In the genomic region with DNA sequence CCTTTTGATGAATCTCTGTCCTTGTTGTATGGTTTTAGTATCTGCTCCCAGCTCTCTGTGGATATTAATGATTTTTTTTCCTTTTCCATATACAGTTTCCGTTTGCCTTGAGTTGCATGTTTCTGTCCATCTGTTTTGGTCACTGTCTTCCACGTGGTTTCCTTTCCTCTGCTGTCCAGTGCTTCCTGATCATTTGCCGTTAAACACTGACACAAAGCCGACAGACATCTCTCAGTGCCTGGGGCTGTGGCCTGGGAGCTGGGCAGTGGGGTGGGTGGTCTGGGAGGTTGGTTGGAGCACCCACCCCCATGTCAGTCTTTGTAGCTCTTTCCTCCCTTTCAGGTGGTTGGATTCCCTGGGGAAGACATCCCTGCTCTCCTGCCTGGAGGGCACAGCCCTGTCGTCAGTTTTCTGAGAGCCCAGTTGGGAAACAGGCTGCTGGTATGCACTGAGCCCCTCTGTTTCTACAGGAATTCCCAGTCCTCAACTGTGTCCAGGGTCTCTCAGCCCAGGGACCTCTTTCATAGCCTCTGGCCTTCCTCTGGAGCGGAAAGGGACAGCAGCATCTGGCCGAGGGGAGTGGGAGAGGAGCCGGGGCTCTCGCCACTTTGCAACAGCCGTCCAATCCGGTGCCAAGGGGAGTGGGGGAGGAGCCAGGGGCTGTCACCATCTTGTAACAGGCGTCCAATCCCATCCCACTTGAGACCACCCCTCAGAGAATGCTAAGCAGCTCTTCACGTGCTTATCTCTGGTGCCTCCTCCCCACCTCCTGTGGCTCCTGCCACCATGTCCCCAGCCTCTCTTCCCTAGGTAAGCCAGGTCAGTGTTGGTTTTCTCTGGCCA, we compare ENCODE assay signal across 18 cellular contexts. TPM values are rescaled to one million over a fixed set of nuclear protein-coding genes. Genes with fewer than 3 reads are reported as not detected.
DNase-seq lines count a peak whose midpoint lies in the region; TF ChIP-seq lines count a peak whose summit lies in the region.
"Had no signal": no experiment of that assay in that cellular context is flagged by ENCODE, and none has a peak within 500 bp of the region (broad histone marks: within the 10 kb centered on the region; RNA-seq: fewer than 3 reads in every experiment).

No MANE protein-coding gene starts in this region.

- H3K27ac ChIP-seq in endodermal cell (ENCODE audit: low read depth, low read length) (no peak overlapping the region), GM23248 (no peak overlapping the region), mesenchymal stem cell (ENCODE audit: low read length, poor library complexity, severe bottlenecking) (no peak overlapping the region)
- H3K27ac ChIP-seq: SJCRH30 had no signal

- DNase-seq in BE2C (peak; percentile 66), HFFc6 (no peak), endodermal cell (peak; percentile 70), nephron progenitor cell (peak; percentile 30), amygdala (lab: John Stamatoyannopoulos, UW) (no peak), GM23248 (no peak), mesenchymal stem cell (no peak)
- DNase-seq in activated CD8-positive, alpha-beta memory T cell treated with anti-CD3 and anti-CD28 coated beads, Interleukin-2, amount 50 U/mL, for 4 hours, result no peak
- DNase-seq: ACHN; CD4-positive, alpha-beta T cell; NCI-H1105; NCI-H1694; NCI-H226; NCI-H524 treated with DMSO at 0.1 percent for 48 hours; RPMI8226 had no signal

- H3K9me3 ChIP-seq in BE2C, result no peaks in the 10 kb centered on the region
- no peaks in the 10 kb centered on the region for H3K9me3 ChIP-seq in endodermal cell (ENCODE audit: control insufficient read depth, low read length)
- no peaks in the 10 kb centered on the region for H3K9me3 ChIP-seq in GM23248 (ENCODE audit: low read depth)
- no peaks in the 10 kb centered on the region for H3K9me3 ChIP-seq in mesenchymal stem cell (ENCODE audit: control insufficient read depth, low read length)
- H3K9me3 ChIP-seq: HAP-1, SJCRH30 had no signal

- no peak overlapping the region for H3K18ac ChIP-seq in mesenchymal stem cell (ENCODE audit: low read depth in 1 of 2, low read length in 2 of 2)

- in situ Hi-C loops in GM23248 (cut with MboI), result no loop called here

- no peak overlapping the region for H3K27ac Mint-ChIP-seq in HFFc6
- no peak overlapping the region for H3K27ac Mint-ChIP-seq in endodermal cell
- H3K27ac Mint-ChIP-seq in nephron progenitor cell, result peak overlapping the region; percentile 57
- H3K27ac Mint-ChIP-seq: B cell; CD4-positive, alpha-beta T cell had no signal

- H3K4me2 ChIP-seq in GM23248 (ENCODE audit: unreplicated experiment) (no peak overlapping the region), mesenchymal stem cell (ENCODE audit: low read length, poor library complexity, severe bottlenecking) (no peak overlapping the region)

- 70 to 83% methylated on average over 7 to 10 of the region's 13 CpGs for WGBS in endodermal cell (ENCODE audit: insufficient coverage in 1 of 2, insufficient read length in 1 of 2), 2 experiments
- WGBS in GM23248 (ENCODE audit: low coverage in 1 of 2, low lambda C conversion rate in 2 of 2, missing lambda C conversion rate in 2 of 2), 2 experiments, result 50 to 55% methylated on average over 13 of the region's 13 CpGs
- 76% methylated on average over 13 of the region's 13 CpGs for WGBS in mesenchymal stem cell

- no peaks in the 10 kb centered on the region for H3K9me3 Mint-ChIP-seq in HFFc6
- no peaks in the 10 kb centered on the region for H3K9me3 Mint-ChIP-seq in endodermal cell
- H3K9me3 Mint-ChIP-seq in nephron progenitor cell, result no peaks in the 10 kb centered on the region
- H3K9me3 Mint-ChIP-seq: CD4-positive, alpha-beta T cell had no signal

- H2AK5ac ChIP-seq in mesenchymal stem cell (ENCODE audit: low read length, severe bottlenecking), result no peak overlapping the region

- no peak overlapping the region for H3K23ac ChIP-seq in mesenchymal stem cell (ENCODE audit: low read length in 2 of 2)

- peaks cover 19% of the 10 kb centered on the region for H3K27me3 Mint-ChIP-seq in HFFc6 (ENCODE audit: insufficient read depth)
- H3K27me3 Mint-ChIP-seq in endodermal cell (ENCODE audit: insufficient read depth), result peaks cover 27% of the 10 kb centered on the region
- H3K27me3 Mint-ChIP-seq in nephron progenitor cell (ENCODE audit: low read depth, poor library complexity), result peaks cover 13% of the 10 kb centered on the region
- H3K27me3 Mint-ChIP-seq: CD4-positive, alpha-beta T cell had no signal

- peak overlapping the region; percentile 9; the same call in 1 of the 2 replicates for H3K4me3 Mint-ChIP-seq in HFFc6
- H3K4me3 Mint-ChIP-seq in endodermal cell, result no peak overlapping the region
- H3K4me3 Mint-ChIP-seq in nephron progenitor cell, result no peak overlapping the region
- H3K4me3 Mint-ChIP-seq: B cell; CD4-positive, alpha-beta T cell had no signal

- H3K79me1 ChIP-seq in mesenchymal stem cell (replicated peaks; ENCODE audit: low read length, poor library complexity, severe bottlenecking), result no peaks in the 10 kb centered on the region

- H4K8ac ChIP-seq in mesenchymal stem cell (ENCODE audit: low read length), result no peak overlapping the region

- H3K4ac ChIP-seq in mesenchymal stem cell (ENCODE audit: low read depth in 1 of 2, low read length in 2 of 2), result no peak overlapping the region

- H3K14ac ChIP-seq in mesenchymal stem cell (ENCODE audit: low read length in 2 of 2), result no peak overlapping the region

- H3K4me1 ChIP-seq in BE2C (0 out of 2 replicates have a peak, but pooled peaks cover 3% of the 10 kb centered on the region), endodermal cell (ENCODE audit: control insufficient read depth, insufficient read depth, low read length) (no peaks in the 10 kb centered on the region), GM23248 (ENCODE audit: insufficient read depth) (peaks cover 2% of the 10 kb centered on the region; the same call in 1 of the 2 replicates), mesenchymal stem cell (ENCODE audit: control insufficient read depth, insufficient read depth, low read depth, low read length) (peaks cover 9% of the 10 kb centered on the region)
- H3K4me1 ChIP-seq: HAP-1, SJCRH30 had no signal

- no peak overlapping the region for H3K9ac ChIP-seq in endodermal cell (ENCODE audit: extremely low read depth, low read length, poor library complexity, severe bottlenecking)
- no peak overlapping the region for H3K9ac ChIP-seq in GM23248
- H3K9ac ChIP-seq in mesenchymal stem cell (ENCODE audit: low read length), result no peak overlapping the region

- H2AFZ ChIP-seq in GM23248 (no peak overlapping the region), mesenchymal stem cell (ENCODE audit: low read depth, low read length) (no peak overlapping the region)

- H3K79me2 ChIP-seq in GM23248 (ENCODE audit: insufficient read depth), result no peaks in the 10 kb centered on the region

- H3K36me3 ChIP-seq in BE2C, result no peaks in the 10 kb centered on the region
- no peaks in the 10 kb centered on the region for H3K36me3 ChIP-seq in endodermal cell (ENCODE audit: control insufficient read depth, insufficient read depth, low read length)
- H3K36me3 ChIP-seq in GM23248 (ENCODE audit: low read depth), result no peaks in the 10 kb centered on the region
- H3K36me3 ChIP-seq in mesenchymal stem cell (ENCODE audit: control insufficient read depth in 1 of 2, insufficient read depth in 2 of 2, low read depth in 1 of 2, low read length in 2 of 2), result no peaks in the 10 kb centered on the region
- H3K36me3 ChIP-seq: HAP-1, SJCRH30 had no signal

- H3F3A ChIP-seq in GM23248 (ENCODE audit: insufficient read depth), result 0 out of 2 replicates have a peak, but pooled peaks cover 4% of the 10 kb centered on the region

- no peak overlapping the region for H2BK15ac ChIP-seq in mesenchymal stem cell (ENCODE audit: low read depth, poor library complexity, severe bottlenecking)

- H3K27me3 ChIP-seq in BE2C (no peaks in the 10 kb centered on the region), endodermal cell (ENCODE audit: control insufficient read depth, insufficient read depth, low read length, poor library complexity, severe bottlenecking) (no peaks in the 10 kb centered on the region), GM23248 (replicated peaks; ENCODE audit: insufficient read depth) (peaks cover 30% of the 10 kb centered on the region; the same call in 1 of the 2 replicates), mesenchymal stem cell (ENCODE audit: control insufficient read depth in 1 of 2, insufficient read depth in 1 of 2, low read length in 2 of 2) (peaks cover 17 to 60% of the 10 kb centered on the region in 2 experiments)
- H3K27me3 ChIP-seq: SJCRH30 had no signal

- H3K36me3 Mint-ChIP-seq in HFFc6 (ENCODE audit: low read depth), result no peaks in the 10 kb centered on the region
- H3K36me3 Mint-ChIP-seq in endodermal cell (ENCODE audit: low read depth), result no peaks in the 10 kb centered on the region
- H3K36me3 Mint-ChIP-seq in nephron progenitor cell (ENCODE audit: low read depth), result no peaks in the 10 kb centered on the region

- H3K4me3 ChIP-seq in BE2C (ENCODE audit: low read depth, low read length), result peak overlapping the region; percentile 36
- no peak overlapping the region for H3K4me3 ChIP-seq in endodermal cell (ENCODE audit: low read length)
- H3K4me3 ChIP-seq in GM23248, result no peak overlapping the region
- H3K4me3 ChIP-seq in mesenchymal stem cell (ENCODE audit: insufficient read depth in 1 of 2, low read depth in 1 of 2, low read length in 2 of 2), result no peak overlapping the region
- H3K4me3 ChIP-seq: HAP-1, SJCRH30 had no signal

- no peak for TF ChIP-seq CTCF in BE2C (IDR thresholded peaks at IDR 0.05; ENCODE audit: low read depth, low read length)
- no peak for TF ChIP-seq CTCF in HFFc6 (IDR thresholded peaks at IDR 0.05)
- TF ChIP-seq CTCF in endodermal cell (conservative IDR thresholded peaks at IDR 0.05), result no peak
- no peak for TF ChIP-seq CTCF in nephron progenitor cell (IDR thresholded peaks at IDR 0.05)

- H3K9me2 ChIP-seq in GM23248 (ENCODE audit: insufficient read depth), result no peaks in the 10 kb centered on the region

- H3K4me1 Mint-ChIP-seq in HFFc6 (ENCODE audit: low read depth), result peaks cover under 1% of the 10 kb centered on the region; the same call in 1 of the 2 replicates
- peaks cover 2% of the 10 kb centered on the region for H3K4me1 Mint-ChIP-seq in endodermal cell
- peaks cover 25% of the 10 kb centered on the region for H3K4me1 Mint-ChIP-seq in nephron progenitor cell

- H2BK5ac ChIP-seq in mesenchymal stem cell (ENCODE audit: low read depth, low read length, poor library complexity, severe bottlenecking), result no peak overlapping the region

- H2BK120ac ChIP-seq in mesenchymal stem cell (ENCODE audit: low read depth, low read length), result no peak overlapping the region

- H4K20me1 ChIP-seq in GM23248 (ENCODE audit: insufficient read depth), result no peaks in the 10 kb centered on the region

- H4K91ac ChIP-seq in mesenchymal stem cell (ENCODE audit: low read length), result no peak overlapping the region

- no peak overlapping the region for H2BK12ac ChIP-seq in mesenchymal stem cell (ENCODE audit: low read length in 2 of 2)

RNA-seq across cellular contexts. Expression of a gene that starts 26.7 kb away (rescaled TPM):
- 16.7 TPM for polyA plus RNA-seq in BE2C (2012; ENCODE audit: insufficient read depth, insufficient read length, low read depth)
- 10 to 100 TPM; 38.2 to 77.0 (median 70.0) TPM for total RNA-seq in HFFc6 (2021; fragmentation: NEBNext Ultra II Directional; extraction: Animal tissue kit (Norgen Biotek cat#: 25700))
- total RNA-seq in endodermal cell, result 10 to 100 TPM; 74.8 to 90.5 TPM
- polyA plus RNA-seq in endodermal cell (2013, experiment 1 of 2), result 66.5 TPM
- 75.5 TPM for polyA plus RNA-seq in endodermal cell (2013, experiment 2 of 2)
- total RNA-seq in GM23248 (2014; rRNA removed; shearing (Covaris generic)), result 9.5 and 12.2 TPM in 2 replicates
- 19.5 and 22.5 TPM in 2 replicates for polyA plus RNA-seq in GM23248 (2016; fragmentation: Nextera tagmentation; extraction: Ambion mirVana)
- polyA plus RNA-seq in mesenchymal stem cell (2013, experiment 1 of 2), result 4.9 TPM
- polyA plus RNA-seq in mesenchymal stem cell (2013, experiment 2 of 2), result 4.5 TPM

Comparison
In these comparisons a context has a peak if more than half of its experiments do, and no peak if none do; other contexts are left out.
1. DNase-seq: peak in BE2C (single experiment), endodermal cell (single experiment) and nephron progenitor cell (single experiment); none in HFFc6 (single experiment), amygdala (0 of 56), GM23248 (single experiment), mesenchymal stem cell (single experiment) and activated CD8-positive, alpha-beta memory T cell treated with anti-CD3 and anti-CD28 coated beads, Interleukin-2, amount 50 U/mL, for 4 hours (single experiment).